ENCODE assay signal across 8 cellular contexts in the genomic region with DNA sequence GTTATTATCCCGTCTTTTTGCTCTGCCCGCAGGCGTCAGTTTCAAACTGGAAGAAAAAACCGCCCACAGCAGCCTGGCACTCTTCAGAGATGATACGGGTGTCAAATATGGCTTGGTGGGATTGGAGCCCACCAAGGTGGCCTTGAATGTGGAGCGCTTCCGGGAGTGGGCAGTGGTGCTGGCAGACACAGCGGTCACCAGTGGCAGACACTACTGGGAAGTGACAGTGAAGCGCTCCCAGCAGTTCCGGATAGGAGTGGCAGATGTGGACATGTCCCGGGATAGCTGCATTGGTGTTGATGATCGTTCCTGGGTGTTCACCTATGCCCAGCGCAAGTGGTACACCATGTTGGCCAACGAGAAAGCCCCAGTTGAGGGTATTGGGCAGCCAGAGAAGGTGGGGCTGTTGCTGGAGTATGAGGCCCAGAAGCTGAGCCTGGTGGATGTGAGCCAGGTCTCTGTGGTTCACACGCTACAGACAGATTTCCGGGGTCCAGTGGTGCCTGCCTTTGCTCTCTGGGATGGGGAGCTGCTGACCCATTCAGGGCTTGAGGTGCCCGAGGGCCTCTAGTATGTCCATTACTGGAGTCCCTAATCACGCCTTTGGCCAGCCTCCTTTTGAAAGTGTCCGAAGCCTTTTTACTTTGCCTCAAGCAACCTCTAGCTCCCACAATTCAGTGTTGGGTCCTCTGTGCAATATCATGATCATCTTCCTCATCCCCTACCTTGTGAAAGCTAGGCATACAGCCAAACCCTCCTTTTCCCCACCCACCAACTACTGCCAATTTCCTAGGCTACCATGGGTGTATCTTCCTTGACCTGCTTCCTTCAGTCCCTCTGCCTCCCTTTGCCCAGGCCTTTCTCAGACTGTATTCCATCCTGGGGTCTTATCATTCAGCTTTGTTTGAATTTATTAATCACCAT. TPM values are rescaled to one million over a fixed set of nuclear protein-coding genes. Genes with fewer than 3 reads are reported as not detected.
A peak's percentile ranks its signal among the peaks of the same experiment; 100 is the strongest.
DNase-seq lines count a peak whose midpoint lies in the region; ATAC-seq and TF ChIP-seq lines count a peak whose summit lies in the region.

No MANE protein-coding gene starts in this region.

- POLR2A ChIA-PET in naive thymus-derived CD8-positive, alpha-beta T cell (lab: Charles Lee), result interaction anchor here (0.5 to 2.4 kb wide), 15 partner anchors 8 to 365 kb away, joined by 3 to 8 read pairs (median 5); a partner anchor contains a TSS

- H3K27me3 Mint-ChIP-seq in endodermal cell (ENCODE audit: insufficient read depth), result no peaks in the 10 kb centered on the region
- no peaks in the 10 kb centered on the region for H3K27me3 Mint-ChIP-seq in naive thymus-derived CD8-positive, alpha-beta T cell

- no peaks in the 10 kb centered on the region for H3K4me1 ChIP-seq in endodermal cell (ENCODE audit: control insufficient read depth, insufficient read depth, low read length)

- no peaks in the 10 kb centered on the region for H3K27me3 ChIP-seq in endodermal cell (ENCODE audit: control insufficient read depth, insufficient read depth, low read length, poor library complexity, severe bottlenecking)

- no peaks in the 10 kb centered on the region for H3K9me3 ChIP-seq in SK-N-MC (ENCODE audit: low read depth, low read length)
- no peaks in the 10 kb centered on the region for H3K9me3 ChIP-seq in endodermal cell (ENCODE audit: control insufficient read depth, low read length)

- peak overlapping the region; percentile 96 for H3K27ac Mint-ChIP-seq in endodermal cell
- peak overlapping the region; percentile 96 to 99 (median 98) for H3K27ac Mint-ChIP-seq in naive thymus-derived CD8-positive, alpha-beta T cell

- H3K27ac ChIP-seq in SK-N-MC (peak overlapping the region; percentile 97), endodermal cell (ENCODE audit: low read depth, low read length) (peak overlapping the region; percentile 83)

- H3K4me3 Mint-ChIP-seq in endodermal cell, result peak overlapping the region; percentile 87
- H3K4me3 Mint-ChIP-seq in naive thymus-derived CD8-positive, alpha-beta T cell, result peak overlapping the region; percentile 90 to 98 (median 96)

- H3K9me3 Mint-ChIP-seq in endodermal cell, result no peaks in the 10 kb centered on the region
- H3K9me3 Mint-ChIP-seq in naive thymus-derived CD8-positive, alpha-beta T cell, result no peaks in the 10 kb centered on the region

- ATAC-seq in naive thymus-derived CD8-positive, alpha-beta T cell, result no peak
- no peak for ATAC-seq in HG02623 (IDR thresholded peaks at IDR 0.05; ENCODE audit: unreplicated experiment)

- H3K4me1 Mint-ChIP-seq in endodermal cell, result peaks cover 10% of the 10 kb centered on the region
- peaks cover 18 to 39% (median 33%) of the 10 kb centered on the region in 4 donors for H3K4me1 Mint-ChIP-seq in naive thymus-derived CD8-positive, alpha-beta T cell

- H3K36me3 ChIP-seq in SK-N-MC (ENCODE audit: insufficient read depth, low read length) (no peaks in the 10 kb centered on the region), endodermal cell (ENCODE audit: control insufficient read depth, insufficient read depth, low read length) (peaks cover 7% of the 10 kb centered on the region)

- DNase-seq in activated CD8-positive, alpha-beta memory T cell treated with anti-CD3 and anti-CD28 coated beads, Interleukin-2, amount 50 U/mL, for 48 hours, result peak; percentile 61
- no peak for DNase-seq in activated CD8-positive, alpha-beta memory T cell treated with anti-CD3 and anti-CD28 coated beads for 24 hours
- DNase-seq in SK-N-MC (ENCODE audit: low read depth, low spot score) (no peak), endodermal cell (no peak), retina (no peak), GM13977 (ENCODE audit: low spot score) (no peak)
- DNase-seq in naive thymus-derived CD8-positive, alpha-beta T cell, result no peak

- H3K9ac ChIP-seq in SK-N-MC (ENCODE audit: insufficient read length), result peak overlapping the region; percentile 100
- H3K9ac ChIP-seq in endodermal cell (ENCODE audit: extremely low read depth, low read length, poor library complexity, severe bottlenecking), result peak overlapping the region; percentile 87

- peaks cover 9% of the 10 kb centered on the region for H3K36me3 Mint-ChIP-seq in endodermal cell (ENCODE audit: low read depth)
- H3K36me3 Mint-ChIP-seq in naive thymus-derived CD8-positive, alpha-beta T cell, result peaks cover 0 to 8% (median 0%) of the 10 kb centered on the region in 3 donors

- H3K4me3 ChIP-seq in SK-N-MC (peak overlapping the region; percentile 100), endodermal cell (ENCODE audit: low read length) (peak overlapping the region; percentile 96)

- WGBS in endodermal cell (ENCODE audit: insufficient coverage in 1 of 2, insufficient read length in 1 of 2), 2 experiments, result 58 to 59% methylated on average over 17 to 19 of the region's 19 CpGs

- TF ChIP-seq CTCF in endodermal cell (conservative IDR thresholded peaks at IDR 0.05) (no peak), GM13977 (IDR thresholded peaks at IDR 0.05; ENCODE audit: extremely low read depth, insufficient read depth, missing control alignments) (no peak)

- in situ Hi-C loops in GM13977 (cut with MboI; ENCODE audit: low pct_unique_long_range_greater_than_20kb, low sequenced_read_pairs, unreplicated experiment), result no loop called here

RNA-seq across cellular contexts. Expression of a gene that starts 0.9 kb away (rescaled TPM):
- 1 to 10 TPM; 2.9 to 3.8 TPM for total RNA-seq in endodermal cell
- 1.5 TPM for polyA plus RNA-seq in endodermal cell (2013, experiment 1 of 2)
- polyA plus RNA-seq in endodermal cell (2013, experiment 2 of 2), result 1.4 TPM
- total RNA-seq in naive thymus-derived CD8-positive, alpha-beta T cell, result 1 to 10 TPM; 9.0 to 9.4 TPM
- polyA plus RNA-seq in naive thymus-derived CD8-positive, alpha-beta T cell, result 1 to 10 TPM; 1.3 to 1.6 (median 1.4) TPM

RNA-seq across cellular contexts. Expression of a gene that starts 14.8 kb away (rescaled TPM):
- not detected for total RNA-seq in endodermal cell
- not detected for polyA plus RNA-seq in endodermal cell (2013, experiment 1 of 2)
- not detected for polyA plus RNA-seq in endodermal cell (2013, experiment 2 of 2)
- total RNA-seq in naive thymus-derived CD8-positive, alpha-beta T cell, result not detected
- not detected for polyA plus RNA-seq in naive thymus-derived CD8-positive, alpha-beta T cell

RNA-seq across cellular contexts. Expression of a gene that starts 18.7 kb away (rescaled TPM):
- total RNA-seq in endodermal cell, result 1 to 10 TPM; 1.5 to 2.7 TPM
- 1.2 TPM for polyA plus RNA-seq in endodermal cell (2013, experiment 1 of 2)
- polyA plus RNA-seq in endodermal cell (2013, experiment 2 of 2), result 0.95 TPM
- 10 to 100 TPM; 10.9 to 11.5 TPM for total RNA-seq in naive thymus-derived CD8-positive, alpha-beta T cell
- polyA plus RNA-seq in naive thymus-derived CD8-positive, alpha-beta T cell, result 1 to 10 TPM; 3.2 to 6.5 (median 6.4) TPM

RNA-seq across cellular contexts. Expression of a gene that starts 20.0 kb away (rescaled TPM):
- total RNA-seq in endodermal cell, result 10 to 100 TPM; 64.5 to 85.3 TPM
- polyA plus RNA-seq in endodermal cell (2013, experiment 1 of 2), result 85.4 TPM
- polyA plus RNA-seq in endodermal cell (2013, experiment 2 of 2), result 74.3 TPM
- 1 to 10 TPM; 5.5 to 5.8 TPM for total RNA-seq in naive thymus-derived CD8-positive, alpha-beta T cell
- polyA plus RNA-seq in naive thymus-derived CD8-positive, alpha-beta T cell, result 1 to 10 TPM; 3.3 to 4.2 (median 3.5) TPM

RNA-seq across cellular contexts. Expression of a gene that starts 52.4 kb away (rescaled TPM):
- total RNA-seq in endodermal cell, result 10 to 100 TPM; 26.3 to 33.8 TPM
- polyA plus RNA-seq in endodermal cell (2013, experiment 1 of 2), result 15.0 TPM
- polyA plus RNA-seq in endodermal cell (2013, experiment 2 of 2), result 15.2 TPM
- total RNA-seq in naive thymus-derived CD8-positive, alpha-beta T cell, result 1 to 10 TPM; 4.1 to 4.7 TPM
- 1 to 10 TPM; 1.2 to 6.2 (median 2.2) TPM for polyA plus RNA-seq in naive thymus-derived CD8-positive, alpha-beta T cell
